In the genomic region with DNA sequence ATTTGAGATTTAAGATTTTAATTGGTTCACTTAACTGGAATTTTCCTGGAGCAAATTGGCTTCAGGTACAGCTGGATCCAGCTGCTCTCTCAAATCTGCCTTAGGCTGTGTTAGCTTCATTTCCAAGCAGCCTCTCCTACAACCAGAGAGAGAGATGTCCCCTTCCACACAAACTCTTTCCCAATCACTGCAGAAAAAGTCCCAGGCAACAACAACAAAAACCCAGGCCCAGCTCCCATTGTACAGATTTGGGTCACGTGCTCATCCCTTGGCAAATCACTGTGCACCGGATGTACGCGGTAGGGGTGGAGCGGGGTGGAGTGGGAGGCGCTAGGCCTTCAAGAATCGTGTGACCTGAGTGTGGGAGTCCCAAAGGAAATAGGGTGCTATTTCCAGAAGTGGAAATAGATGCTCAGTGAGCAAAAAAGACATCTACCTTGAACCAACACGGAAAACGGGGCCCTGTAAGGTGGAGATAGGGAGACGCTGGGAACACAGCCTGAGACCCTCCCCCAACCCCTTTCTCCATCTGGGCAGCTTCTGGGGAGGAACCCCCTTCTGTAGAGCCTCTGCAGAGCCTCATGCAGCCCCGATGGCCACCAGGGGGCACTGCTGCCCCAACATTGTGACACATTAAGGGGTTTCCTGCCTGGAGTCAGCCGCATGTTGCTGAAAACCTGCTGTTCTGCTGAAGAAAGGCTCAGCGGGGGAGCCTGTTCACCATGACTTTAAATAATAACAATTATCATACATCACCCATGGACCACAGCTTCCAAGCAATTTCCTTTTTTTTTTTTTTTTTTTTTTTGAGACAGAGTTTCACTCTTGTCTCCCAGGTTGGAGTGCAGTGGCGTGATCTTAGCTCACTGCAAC, we compare ENCODE assay signal across 8 cellular contexts. TPM values are rescaled to one million over a fixed set of nuclear protein-coding genes. Genes with fewer than 3 reads are reported as not detected.
DNase-seq lines count a peak whose midpoint lies in the region; ATAC-seq and TF ChIP-seq lines count a peak whose summit lies in the region.

No MANE protein-coding gene starts in this region.

- peak; percentile 66 for ATAC-seq in HG02798 (IDR thresholded peaks at IDR 0.05; ENCODE audit: poor library complexity, unreplicated experiment)
- peak; percentile 91 for ATAC-seq in activated B cell treated with CpG ODN at 0.5 μM for 24 hours (ENCODE audit: low read depth)
- ATAC-seq in HG02884 (IDR thresholded peaks at IDR 0.05; ENCODE audit: unreplicated experiment) = no peak

- H3K27me3 Mint-ChIP-seq in activated B cell treated with CpG ODN at 0.5 μM for 24 hours = no peaks in the 10 kb centered on the region

- peaks cover 30% of the 10 kb centered on the region for H3K4me1 Mint-ChIP-seq in activated B cell treated with CpG ODN at 0.5 μM for 24 hours

- intact Hi-C loops in activated B cell treated with CpG ODN at 0.5 μM for 24 hours (cut with micrococcal nuclease) = loop anchor here (1.0 to 10.0 kb wide), 10 partner anchors 19 to 526 kb away; a partner anchor contains a TSS

- peak overlapping the region; percentile 24 for H3K4me3 Mint-ChIP-seq in activated B cell treated with CpG ODN at 0.5 μM for 24 hours

- DNase-seq in GM03348 (ENCODE audit: low spot score) (peak; percentile 90), NCI-H226 (peak; percentile 64), activated B cell treated with CpG ODN at 0.5 μM for 24 hours (peak; percentile 88), T47D (ENCODE audit: low read depth in 1 of 2, low spot score in 1 of 2) (peak; percentile 39 to 83), inferior parietal cortex (ENCODE audit: extremely low spot score) (peak; percentile 95)
- DNase-seq in stimulated activated CD4-positive, alpha-beta T cell treated with anti-CD3 and anti-CD28 coated beads, Interleukin-1b, Interleukin-23, amount 100 ng/mL, for 1 hour (ENCODE audit: low read depth in 2 of 2) = peak; percentile 73 to 94

- POLR2A ChIA-PET in activated B cell treated with CpG ODN at 0.5 μM for 24 hours (lab: Charles Lee) = interaction anchor here (0.5 to 1.6 kb wide), 16 partner anchors 20 to 1141 kb away, joined by 3 to 11 read pairs (median 4); a partner anchor contains a TSS

- CTCF ChIA-PET in activated B cell treated with CpG ODN at 0.5 μM for 24 hours (lab: Charles Lee) = interaction anchor here (0.7 to 3.3 kb wide), 17 partner anchors 11 to 428 kb away, joined by 3 to 52 read pairs (median 4); a partner anchor contains a TSS

- TF ChIP-seq CTCF in activated B cell treated with CpG ODN at 0.5 μM for 24 hours (IDR thresholded peaks at IDR 0.05) = no peak

- H3K27ac Mint-ChIP-seq in activated B cell treated with CpG ODN at 0.5 μM for 24 hours = peak overlapping the region; percentile 41

- H3K9me3 Mint-ChIP-seq in activated B cell treated with CpG ODN at 0.5 μM for 24 hours = no peaks in the 10 kb centered on the region

- H3K36me3 Mint-ChIP-seq in activated B cell treated with CpG ODN at 0.5 μM for 24 hours (ENCODE audit: low read depth) = no peaks in the 10 kb centered on the region

- in situ Hi-C loops in T47D (cut with HindIII; ENCODE audit: low pct_unique_long_range_greater_than_20kb, low sequenced_read_pairs) = no loop called here

RNA-seq across cellular contexts. Expression of a gene that starts 25.4 kb away (rescaled TPM):
- total RNA-seq in activated B cell treated with CpG ODN at 0.5 μM for 24 hours = not detected in 2 replicates

RNA-seq across cellular contexts. Expression of a gene that starts 36.7 kb away (rescaled TPM):
- total RNA-seq in activated B cell treated with CpG ODN at 0.5 μM for 24 hours = 0.34 and 0.47 TPM in 2 replicates

RNA-seq across cellular contexts. Expression of a gene that starts 48.7 kb away (rescaled TPM):
- not detected in 2 replicates for total RNA-seq in activated B cell treated with CpG ODN at 0.5 μM for 24 hours
